8 cellular contexts compared by ENCODE assay signal in the genomic region with DNA sequence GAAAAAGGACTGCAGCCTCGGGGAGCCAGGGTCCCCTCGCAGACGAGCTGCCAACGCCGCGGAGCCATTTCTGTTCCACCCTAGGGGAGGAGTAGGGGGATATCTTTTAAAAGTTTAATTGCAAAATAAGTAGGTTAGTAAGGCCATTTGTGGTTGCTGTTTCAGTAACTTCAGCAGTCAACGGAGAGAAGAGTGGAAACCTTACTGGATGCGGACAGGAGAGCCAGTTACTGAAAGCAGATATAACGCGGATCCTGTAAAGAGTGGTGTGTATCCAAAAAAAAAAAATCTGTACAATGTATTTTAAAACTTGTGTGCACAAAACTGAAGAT. TPM values are rescaled to one million over a fixed set of nuclear protein-coding genes. Genes with fewer than 3 reads are reported as not detected.
DNase-seq lines count a peak whose midpoint lies in the region; ATAC-seq and TF ChIP-seq lines count a peak whose summit lies in the region.

No MANE protein-coding gene starts in this region.

- WGBS in esophagus muscularis mucosa, result 0% methylated on average over 10 of the region's 10 CpGs

- peaks cover 41% of the 10 kb centered on the region for H3K79me2 ChIP-seq in PC-9 (ENCODE audit: low read depth)

- peaks cover 29% of the 10 kb centered on the region for H4K20me1 ChIP-seq in PC-9 (ENCODE audit: insufficient read depth)

- ATAC-seq in HG03045 (IDR thresholded peaks at IDR 0.05; ENCODE audit: unreplicated experiment), result no peak
- no peak for ATAC-seq in GM18873 (IDR thresholded peaks at IDR 0.05; ENCODE audit: low FRiP score, unreplicated experiment)
- ATAC-seq in GM18520 (IDR thresholded peaks at IDR 0.05; ENCODE audit: unreplicated experiment), result no peak

- intact Hi-C loops in PC-9 (cut with micrococcal nuclease; ENCODE audit: unreplicated experiment), result loop anchor here (2.0 to 10.0 kb wide), 5 partner anchors 14 to 572 kb away; no protein-coding TSS in a partner anchor
- intact Hi-C loops in esophagus muscularis mucosa (cut with DNase I), result loop anchor here (5.0 to 10.0 kb wide), 3 partner anchors 98 to 426 kb away; no protein-coding TSS in a partner anchor

- peak overlapping the region; percentile 74 for H3K9ac ChIP-seq in rectal smooth muscle tissue (ENCODE audit: low read length)

- H3K4me3 ChIP-seq in GM12865 (ENCODE audit: low read depth, low read length), result peak overlapping the region; percentile 94
- peak overlapping the region; percentile 86 for H3K4me3 ChIP-seq in PC-9
- H3K4me3 ChIP-seq in esophagus muscularis mucosa, result peak overlapping the region; percentile 77 to 97 (median 91)
- peak overlapping the region; percentile 85 for H3K4me3 ChIP-seq in rectal smooth muscle tissue (ENCODE audit: low read length)

- H2AFZ ChIP-seq in PC-9, result peak overlapping the region; percentile 79

- H3K9me3 ChIP-seq in PC-9 (ENCODE audit: insufficient read depth, low read depth) (no peaks in the 10 kb centered on the region), esophagus muscularis mucosa (no peaks in the 10 kb centered on the region)

- H3K4me1 ChIP-seq in PC-9 (replicated peaks; ENCODE audit: insufficient read depth) (peaks cover 36% of the 10 kb centered on the region), esophagus muscularis mucosa (peaks cover 0 to 14% (median 12%) of the 10 kb centered on the region in 4 donors), rectal smooth muscle tissue (ENCODE audit: control insufficient read depth, insufficient read depth, low read length) (no peaks in the 10 kb centered on the region)

- H3K9me2 ChIP-seq in PC-9 (ENCODE audit: insufficient read depth), result no peaks in the 10 kb centered on the region

- BruUV-seq in PC-9 (replicated peaks; lab: Mats Ljungman, UMichigan), result TSS peak; percentile 82

- H3K4me2 ChIP-seq in PC-9, result peak overlapping the region; percentile 89

- no peak for TF ChIP-seq POLR2A in esophagus muscularis mucosa (IDR thresholded peaks at IDR 0.05; ENCODE audit: low read depth)

- H3F3A ChIP-seq in PC-9 (ENCODE audit: insufficient read depth, low read depth), result peaks cover 21% of the 10 kb centered on the region

- TF ChIP-seq EP300 in esophagus muscularis mucosa (IDR thresholded peaks at IDR 0.05), result no peak

- CTCF ChIA-PET in PC-9 (lab: Charles Lee), result interaction anchor here (0.6 to 1.3 kb wide), 4 partner anchors 70 to 424 kb away, joined by 3 read pairs; no protein-coding TSS in a partner anchor

- peaks cover 29% of the 10 kb centered on the region for H3K36me3 ChIP-seq in PC-9 (ENCODE audit: low read depth)
- H3K36me3 ChIP-seq in esophagus muscularis mucosa, result peaks cover 0 to 36% (median 8%) of the 10 kb centered on the region in 4 donors
- peaks cover 4% of the 10 kb centered on the region for H3K36me3 ChIP-seq in rectal smooth muscle tissue (ENCODE audit: control insufficient read depth, insufficient read depth, low read length)

- TF ChIP-seq CTCF in GM12865 (IDR thresholded peaks at IDR 0.05; ENCODE audit: insufficient read depth, low read depth, low read length, missing control alignments) (no peak), PC-9 (conservative IDR thresholded peaks at IDR 0.05) (no peak), esophagus muscularis mucosa (IDR thresholded peaks at IDR 0.05) (no peak)

- no peak for DNase-seq in GM12865 (ENCODE audit: low read depth)
- no peak for DNase-seq in PC-9
- no peak for DNase-seq in esophagus muscularis mucosa (ENCODE audit: extremely low spot score)
- no peak for DNase-seq in NAMALWA (ENCODE audit: low spot score)

- H3K27ac ChIP-seq in PC-9 (peak overlapping the region; percentile 68), esophagus muscularis mucosa (replicated peaks in 1 of 4) (peak overlapping the region; percentile 99), rectal smooth muscle tissue (ENCODE audit: low read depth, low read length) (peak overlapping the region; percentile 90)

- POLR2A ChIA-PET in PC-9 (lab: Charles Lee; ENCODE audit: unreplicated experiment), result interaction anchor here (0.5 to 1.3 kb wide), 14 partner anchors 15 to 1179 kb away, joined by 3 to 36 read pairs (median 6); no protein-coding TSS in a partner anchor

- H3K27me3 ChIP-seq in PC-9 (ENCODE audit: insufficient read depth, low read depth) (no peaks in the 10 kb centered on the region), esophagus muscularis mucosa (no peaks in the 10 kb centered on the region), rectal smooth muscle tissue (ENCODE audit: control insufficient read depth, insufficient read depth, low read length) (no peaks in the 10 kb centered on the region)

RNA-seq across cellular contexts. Expression of a gene that starts 0.8 kb away (rescaled TPM):
- total RNA-seq in PC-9 (2021) (72.4 and 111 TPM in 2 replicates), esophagus muscularis mucosa (10 to 100 TPM; 40.6 to 66.4 (median 43.1) TPM)
